1 cellular context compared by ENCODE assay signal in the genomic region with DNA sequence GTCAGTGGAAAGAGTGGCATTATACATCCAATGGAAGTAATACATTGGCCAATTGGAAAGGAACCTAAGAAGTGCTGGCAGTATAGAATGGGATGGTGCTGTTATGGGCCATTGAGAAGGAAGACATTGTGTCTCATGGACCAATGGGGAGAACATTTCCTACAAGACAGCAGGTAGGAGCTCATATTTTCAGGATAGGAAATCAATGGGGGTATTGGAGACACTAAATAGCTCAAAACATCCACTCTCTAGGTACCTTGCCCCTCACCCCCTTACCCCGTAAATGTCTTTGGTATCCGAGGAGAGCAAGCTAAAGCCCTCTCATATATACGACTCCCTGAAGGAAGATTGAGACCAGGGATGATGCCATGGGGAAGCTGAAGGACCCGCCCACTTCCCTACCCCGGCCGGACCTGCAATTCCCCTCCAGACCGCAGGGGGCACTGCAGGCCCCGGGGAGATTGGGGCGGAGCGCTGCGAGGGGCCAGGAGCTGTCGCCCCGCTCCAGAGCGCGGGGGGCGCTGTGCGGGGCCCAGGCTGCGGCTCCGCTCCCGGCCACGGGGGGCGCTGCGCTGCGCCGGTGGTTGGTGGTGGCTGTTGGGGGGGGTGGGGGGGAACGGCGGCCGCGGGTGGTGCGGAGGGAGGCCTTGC.
TF ChIP-seq lines count a peak whose summit lies in the region.

A gene with protein sequence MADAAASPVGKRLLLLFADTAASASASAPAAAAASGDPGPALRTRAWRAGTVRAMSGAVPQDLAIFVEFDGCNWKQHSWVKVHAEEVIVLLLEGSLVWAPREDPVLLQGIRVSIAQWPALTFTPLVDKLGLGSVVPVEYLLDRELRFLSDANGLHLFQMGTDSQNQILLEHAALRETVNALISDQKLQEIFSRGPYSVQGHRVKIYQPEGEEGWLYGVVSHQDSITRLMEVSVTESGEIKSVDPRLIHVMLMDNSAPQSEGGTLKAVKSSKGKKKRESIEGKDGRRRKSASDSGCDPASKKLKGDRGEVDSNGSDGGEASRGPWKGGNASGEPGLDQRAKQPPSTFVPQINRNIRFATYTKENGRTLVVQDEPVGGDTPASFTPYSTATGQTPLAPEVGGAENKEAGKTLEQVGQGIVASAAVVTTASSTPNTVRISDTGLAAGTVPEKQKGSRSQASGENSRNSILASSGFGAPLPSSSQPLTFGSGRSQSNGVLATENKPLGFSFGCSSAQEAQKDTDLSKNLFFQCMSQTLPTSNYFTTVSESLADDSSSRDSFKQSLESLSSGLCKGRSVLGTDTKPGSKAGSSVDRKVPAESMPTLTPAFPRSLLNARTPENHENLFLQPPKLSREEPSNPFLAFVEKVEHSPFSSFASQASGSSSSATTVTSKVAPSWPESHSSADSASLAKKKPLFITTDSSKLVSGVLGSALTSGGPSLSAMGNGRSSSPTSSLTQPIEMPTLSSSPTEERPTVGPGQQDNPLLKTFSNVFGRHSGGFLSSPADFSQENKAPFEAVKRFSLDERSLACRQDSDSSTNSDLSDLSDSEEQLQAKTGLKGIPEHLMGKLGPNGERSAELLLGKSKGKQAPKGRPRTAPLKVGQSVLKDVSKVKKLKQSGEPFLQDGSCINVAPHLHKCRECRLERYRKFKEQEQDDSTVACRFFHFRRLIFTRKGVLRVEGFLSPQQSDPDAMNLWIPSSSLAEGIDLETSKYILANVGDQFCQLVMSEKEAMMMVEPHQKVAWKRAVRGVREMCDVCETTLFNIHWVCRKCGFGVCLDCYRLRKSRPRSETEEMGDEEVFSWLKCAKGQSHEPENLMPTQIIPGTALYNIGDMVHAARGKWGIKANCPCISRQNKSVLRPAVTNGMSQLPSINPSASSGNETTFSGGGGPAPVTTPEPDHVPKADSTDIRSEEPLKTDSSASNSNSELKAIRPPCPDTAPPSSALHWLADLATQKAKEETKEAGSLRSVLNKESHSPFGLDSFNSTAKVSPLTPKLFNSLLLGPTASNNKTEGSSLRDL (N-terminal part only) (plus strand): TSS at position 615 of the 651 bp plus-strand sequence. CDS start 111 bp downstream, outside the sequence.

TF ChIP-seq in GM23338, 12 proteins besides CTCF, POLR2A, EP300 and RAD21:
- TF ChIP-seq, protein P1, sequence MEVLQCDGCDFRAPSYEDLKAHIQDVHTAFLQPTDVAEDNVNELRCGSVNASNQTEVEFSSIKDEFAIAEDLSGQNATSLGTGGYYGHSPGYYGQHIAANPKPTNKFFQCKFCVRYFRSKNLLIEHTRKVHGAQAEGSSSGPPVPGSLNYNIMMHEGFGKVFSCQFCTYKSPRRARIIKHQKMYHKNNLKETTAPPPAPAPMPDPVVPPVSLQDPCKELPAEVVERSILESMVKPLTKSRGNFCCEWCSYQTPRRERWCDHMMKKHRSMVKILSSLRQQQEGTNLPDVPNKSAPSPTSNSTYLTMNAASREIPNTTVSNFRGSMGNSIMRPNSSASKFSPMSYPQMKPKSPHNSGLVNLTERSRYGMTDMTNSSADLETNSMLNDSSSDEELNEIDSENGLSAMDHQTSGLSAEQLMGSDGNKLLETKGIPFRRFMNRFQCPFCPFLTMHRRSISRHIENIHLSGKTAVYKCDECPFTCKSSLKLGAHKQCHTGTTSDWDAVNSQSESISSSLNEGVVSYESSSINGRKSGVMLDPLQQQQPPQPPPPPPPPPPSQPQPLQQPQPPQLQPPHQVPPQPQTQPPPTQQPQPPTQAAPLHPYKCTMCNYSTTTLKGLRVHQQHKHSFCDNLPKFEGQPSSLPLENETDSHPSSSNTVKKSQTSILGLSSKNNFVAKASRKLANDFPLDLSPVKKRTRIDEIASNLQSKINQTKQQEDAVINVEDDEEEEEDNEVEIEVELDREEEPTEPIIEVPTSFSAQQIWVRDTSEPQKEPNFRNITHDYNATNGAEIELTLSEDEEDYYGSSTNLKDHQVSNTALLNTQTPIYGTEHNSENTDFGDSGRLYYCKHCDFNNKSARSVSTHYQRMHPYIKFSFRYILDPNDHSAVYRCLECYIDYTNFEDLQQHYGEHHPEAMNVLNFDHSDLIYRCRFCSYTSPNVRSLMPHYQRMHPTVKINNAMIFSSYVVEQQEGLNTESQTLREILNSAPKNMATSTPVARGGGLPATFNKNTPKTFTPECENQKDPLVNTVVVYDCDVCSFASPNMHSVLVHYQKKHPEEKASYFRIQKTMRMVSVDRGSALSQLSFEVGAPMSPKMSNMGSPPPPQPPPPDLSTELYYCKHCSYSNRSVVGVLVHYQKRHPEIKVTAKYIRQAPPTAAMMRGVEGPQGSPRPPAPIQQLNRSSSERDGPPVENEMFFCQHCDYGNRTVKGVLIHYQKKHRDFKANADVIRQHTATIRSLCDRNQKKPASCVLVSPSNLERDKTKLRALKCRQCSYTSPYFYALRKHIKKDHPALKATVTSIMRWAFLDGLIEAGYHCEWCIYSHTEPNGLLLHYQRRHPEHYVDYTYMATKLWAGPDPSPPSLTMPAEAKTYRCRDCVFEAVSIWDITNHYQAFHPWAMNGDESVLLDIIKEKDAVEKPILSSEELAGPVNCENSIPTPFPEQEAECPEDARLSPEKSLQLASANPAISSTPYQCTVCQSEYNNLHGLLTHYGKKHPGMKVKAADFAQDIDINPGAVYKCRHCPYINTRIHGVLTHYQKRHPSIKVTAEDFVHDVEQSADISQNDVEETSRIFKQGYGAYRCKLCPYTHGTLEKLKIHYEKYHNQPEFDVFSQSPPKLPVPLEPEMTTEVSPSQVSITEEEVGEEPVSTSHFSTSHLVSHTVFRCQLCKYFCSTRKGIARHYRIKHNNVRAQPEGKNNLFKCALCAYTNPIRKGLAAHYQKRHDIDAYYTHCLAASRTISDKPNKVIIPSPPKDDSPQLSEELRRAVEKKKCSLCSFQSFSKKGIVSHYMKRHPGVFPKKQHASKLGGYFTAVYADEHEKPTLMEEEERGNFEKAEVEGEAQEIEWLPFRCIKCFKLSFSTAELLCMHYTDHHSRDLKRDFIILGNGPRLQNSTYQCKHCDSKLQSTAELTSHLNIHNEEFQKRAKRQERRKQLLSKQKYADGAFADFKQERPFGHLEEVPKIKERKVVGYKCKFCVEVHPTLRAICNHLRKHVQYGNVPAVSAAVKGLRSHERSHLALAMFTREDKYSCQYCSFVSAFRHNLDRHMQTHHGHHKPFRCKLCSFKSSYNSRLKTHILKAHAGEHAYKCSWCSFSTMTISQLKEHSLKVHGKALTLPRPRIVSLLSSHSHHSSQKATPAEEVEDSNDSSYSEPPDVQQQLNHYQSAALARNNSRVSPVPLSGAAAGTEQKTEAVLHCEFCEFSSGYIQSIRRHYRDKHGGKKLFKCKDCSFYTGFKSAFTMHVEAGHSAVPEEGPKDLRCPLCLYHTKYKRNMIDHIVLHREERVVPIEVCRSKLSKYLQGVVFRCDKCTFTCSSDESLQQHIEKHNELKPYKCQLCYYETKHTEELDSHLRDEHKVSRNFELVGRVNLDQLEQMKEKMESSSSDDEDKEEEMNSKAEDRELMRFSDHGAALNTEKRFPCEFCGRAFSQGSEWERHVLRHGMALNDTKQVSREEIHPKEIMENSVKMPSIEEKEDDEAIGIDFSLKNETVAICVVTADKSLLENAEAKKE (CRISPR knock-in tag; IDR thresholded peaks at IDR 0.05): peak; percentile 48
- TF ChIP-seq ZNF331 (CRISPR knock-in tag; IDR thresholded peaks at IDR 0.05; ENCODE audit: low read depth) (no peak), CREB1 (CRISPR knock-in tag; IDR thresholded peaks at IDR 0.05; ENCODE audit: low read depth) (peak; percentile 71), ZNF114 (CRISPR knock-in tag; IDR thresholded peaks at IDR 0.05) (peak; percentile 70; the same call in 1 of the 2 replicates), POLR2AphosphoS5 (IDR thresholded peaks at IDR 0.05; ENCODE audit: low read depth) (peak; percentile 33; the same call in 1 of the 2 replicates)
- TF ChIP-seq, protein P2, sequence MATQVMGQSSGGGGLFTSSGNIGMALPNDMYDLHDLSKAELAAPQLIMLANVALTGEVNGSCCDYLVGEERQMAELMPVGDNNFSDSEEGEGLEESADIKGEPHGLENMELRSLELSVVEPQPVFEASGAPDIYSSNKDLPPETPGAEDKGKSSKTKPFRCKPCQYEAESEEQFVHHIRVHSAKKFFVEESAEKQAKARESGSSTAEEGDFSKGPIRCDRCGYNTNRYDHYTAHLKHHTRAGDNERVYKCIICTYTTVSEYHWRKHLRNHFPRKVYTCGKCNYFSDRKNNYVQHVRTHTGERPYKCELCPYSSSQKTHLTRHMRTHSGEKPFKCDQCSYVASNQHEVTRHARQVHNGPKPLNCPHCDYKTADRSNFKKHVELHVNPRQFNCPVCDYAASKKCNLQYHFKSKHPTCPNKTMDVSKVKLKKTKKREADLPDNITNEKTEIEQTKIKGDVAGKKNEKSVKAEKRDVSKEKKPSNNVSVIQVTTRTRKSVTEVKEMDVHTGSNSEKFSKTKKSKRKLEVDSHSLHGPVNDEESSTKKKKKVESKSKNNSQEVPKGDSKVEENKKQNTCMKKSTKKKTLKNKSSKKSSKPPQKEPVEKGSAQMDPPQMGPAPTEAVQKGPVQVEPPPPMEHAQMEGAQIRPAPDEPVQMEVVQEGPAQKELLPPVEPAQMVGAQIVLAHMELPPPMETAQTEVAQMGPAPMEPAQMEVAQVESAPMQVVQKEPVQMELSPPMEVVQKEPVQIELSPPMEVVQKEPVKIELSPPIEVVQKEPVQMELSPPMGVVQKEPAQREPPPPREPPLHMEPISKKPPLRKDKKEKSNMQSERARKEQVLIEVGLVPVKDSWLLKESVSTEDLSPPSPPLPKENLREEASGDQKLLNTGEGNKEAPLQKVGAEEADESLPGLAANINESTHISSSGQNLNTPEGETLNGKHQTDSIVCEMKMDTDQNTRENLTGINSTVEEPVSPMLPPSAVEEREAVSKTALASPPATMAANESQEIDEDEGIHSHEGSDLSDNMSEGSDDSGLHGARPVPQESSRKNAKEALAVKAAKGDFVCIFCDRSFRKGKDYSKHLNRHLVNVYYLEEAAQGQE (IDR thresholded peaks at IDR 0.05; ENCODE audit: unreplicated experiment): no peak
TF ChIP-seq in GM23338: peak in this region for 4.
